15 cellular contexts compared by ENCODE assay signal in genomic region chr21:42056468-42056867, GRCh38. TPM values are rescaled to one million over a fixed set of nuclear protein-coding genes. Genes with fewer than 3 reads are reported as not detected.
A peak's percentile ranks its signal among the peaks of the same experiment; 100 is the strongest.
DNase-seq lines count a peak whose midpoint lies in the region; ATAC-seq, FAIRE-seq and TF ChIP-seq lines count a peak whose summit lies in the region.
"Had no signal": no experiment of that assay in that cellular context is flagged by ENCODE, and none has a peak within 500 bp of the region (broad histone marks: within the 10 kb centered on the region; RNA-seq: fewer than 3 reads in every experiment).

No MANE protein-coding gene starts in this region.

- H3K4me2 ChIP-seq in hepatocyte: peak overlapping the region; percentile 64

- no peak overlapping the region for H3K4me3 ChIP-seq in hepatocyte
- peak overlapping the region in 1 of 4 donors; percentile 11 for H3K4me3 ChIP-seq in upper lobe of left lung

- peaks cover 16% of the 10 kb centered on the region for H3K4me1 ChIP-seq in hepatocyte (ENCODE audit: insufficient read depth)
- peaks cover 23 to 43% (median 34%) of the 10 kb centered on the region in 4 donors for H3K4me1 ChIP-seq in upper lobe of left lung

- no peaks in the 10 kb centered on the region for H3K27me3 ChIP-seq in hepatocyte
- no peaks in the 10 kb centered on the region for H3K27me3 ChIP-seq in upper lobe of left lung

- H3K9me3 ChIP-seq in hepatocyte (ENCODE audit: low read depth) (no peaks in the 10 kb centered on the region), upper lobe of left lung (no peaks in the 10 kb centered on the region)

- H3K79me2 ChIP-seq in hepatocyte: no peaks in the 10 kb centered on the region

- no peak for TF ChIP-seq POLR2A in upper lobe of left lung (IDR thresholded peaks at IDR 0.05)

- no peak for ATAC-seq in upper lobe of left lung (ENCODE audit: low FRiP score in 2 of 2)
- ATAC-seq: activated CD4-positive, CD25-positive, alpha-beta regulatory T cell treated with anti-CD3 and anti-CD28 coated beads, Interleukin-2, amount 50 U/mL, for 24 hours; activated naive CD4-positive, alpha-beta T cell treated with anti-CD3 and anti-CD28 coated beads, Interleukin-2, amount 50 U/mL, for 72 hours; Right ventricle myocardium inferior; stimulated activated naive CD8-positive, alpha-beta T cell treated with anti-CD3 and anti-CD28 coated beads, Interleukin-15, Interleukin-2, amounts not matched to agents 100 U/mL and 50 U/mL, for 24 hours had no signal

- no peaks in the 10 kb centered on the region for H3K36me3 ChIP-seq in hepatocyte (replicated peaks; ENCODE audit: insufficient read depth, low read depth)
- H3K36me3 ChIP-seq in upper lobe of left lung: no peaks in the 10 kb centered on the region

- no peak for FAIRE-seq in D721Med (lab: Jason Lieb, UNC)

- H3K9me2 ChIP-seq in hepatocyte (replicated peaks; ENCODE audit: insufficient read depth): no peaks in the 10 kb centered on the region

- TF ChIP-seq CTCF in hepatocyte (IDR thresholded peaks at IDR 0.05; ENCODE audit: poor library complexity): no peak
- TF ChIP-seq CTCF in upper lobe of left lung (IDR thresholded peaks at IDR 0.05): no peak
- no peak for TF ChIP-seq CTCF in D721Med (IDR thresholded peaks at IDR 0.05; ENCODE audit: insufficient read depth, missing control alignments)

- 53% methylated on average over 11 of the region's 11 CpGs for WGBS in hepatocyte (ENCODE audit: low lambda C conversion rate, missing lambda C conversion rate)
- 60 to 66% methylated on average over 11 of the region's 11 CpGs for WGBS in upper lobe of left lung, 2 donors

- DNase-seq in SIG-M5 treated with dmso at 0.1 percent for 504 hours (lab: John Stamatoyannopoulos, UW; ENCODE audit: unreplicated experiment) (peak; percentile 36), SIG-M5 (lab: John Stamatoyannopoulos, UW) (no peak), NCI-H69 (lab: John Stamatoyannopoulos, UW) (peak; percentile 89), hepatocyte (ENCODE audit: low spot score) (peak; percentile 44), upper lobe of left lung (no peak), SKM-1 treated with dmso at 0.1 percent for 144 hours (lab: John Stamatoyannopoulos, UW; ENCODE audit: unreplicated experiment) (no peak), D721Med (ENCODE audit: insufficient read length, low spot score) (no peak)
- DNase-seq in stimulated activated CD4-positive, alpha-beta T cell treated with anti-CD3 and anti-CD28 coated beads, Interleukin-2, amount 100 ng/mL, for 24 hours: no peak
- DNase-seq: HFFc6; stimulated activated CD4-positive, alpha-beta T cell treated with anti-CD3 and anti-CD28 coated beads, Interleukin-15, amount 100 ng/mL, for 24 hours; stimulated activated naive CD8-positive, alpha-beta T cell treated with anti-CD3 and anti-CD28 coated beads, Interleukin-15, Interleukin-2, amounts not matched to agents 100 U/mL and 50 U/mL, for 24 hours had no signal

- no peak overlapping the region for H2AFZ ChIP-seq in hepatocyte

- no peak for TF ChIP-seq EP300 in upper lobe of left lung (IDR thresholded peaks at IDR 0.05)

- no peaks in the 10 kb centered on the region for H4K20me1 ChIP-seq in hepatocyte (ENCODE audit: insufficient read depth, poor library complexity, severe bottlenecking)

- H3K27ac ChIP-seq in hepatocyte (peak overlapping the region; percentile 82), upper lobe of left lung (peak overlapping the region; percentile 43 to 64 (median 60))

RNA-seq across cellular contexts. Expression of gene UMODL1, which starts 14.6 kb away (rescaled TPM):
- total RNA-seq in hepatocyte (0.16 and 0.47 TPM in 2 replicates), upper lobe of left lung (1 to 10 TPM in 2 of 6 donors, under 1 TPM in 3, not detected in 1; 0.07 to 6.3 (median 0.59) TPM)
- 0.15 TPM in 1 of 2 replicates, not detected in the other for polyA plus RNA-seq in hepatocyte
- total RNA-seq: A673, HFFc6, Right ventricle myocardium inferior had no signal

RNA-seq across cellular contexts. Expression of gene ZBTB21, which starts 46.3 kb away (rescaled TPM):
- total RNA-seq in hepatocyte (13.8 and 21.5 TPM in 2 replicates), upper lobe of left lung (10 to 100 TPM; 12.4 to 28.3 (median 16.7) TPM)
- 6.0 and 8.1 TPM in 2 replicates for polyA plus RNA-seq in hepatocyte

Comparison
In these comparisons a context has a peak if more than half of its experiments do, and no peak if none do; other contexts are left out.
1. DNase-seq: peak in SIG-M5 treated with dmso at 0.1 percent for 504 hours (single experiment), NCI-H69 (single experiment) and hepatocyte (single experiment); none in SIG-M5 (single experiment), upper lobe of left lung (0 of 2), SKM-1 treated with dmso at 0.1 percent for 144 hours (single experiment), D721Med (single experiment) and stimulated activated CD4-positive, alpha-beta T cell treated with anti-CD3 and anti-CD28 coated beads, Interleukin-2, amount 100 ng/mL, for 24 hours (0 of 2).